22 cellular contexts compared by ENCODE assay signal in genomic region chr9:93978498-93978897, GRCh38. TPM values are rescaled to one million over a fixed set of nuclear protein-coding genes. Genes with fewer than 3 reads are reported as not detected.
DNase-seq lines count a peak whose midpoint lies in the region; FAIRE-seq and TF ChIP-seq lines count a peak whose summit lies in the region.
"Had no signal": no experiment of that assay in that cellular context is flagged by ENCODE, and none has a peak within 500 bp of the region (broad histone marks: within the 10 kb centered on the region; RNA-seq: fewer than 3 reads in every experiment).

No MANE protein-coding gene starts in this region.

- BruUV-seq in MCF 10A (replicated peaks; lab: Mats Ljungman, UMichigan) = no TSS peak

- H3K9me3 ChIP-seq in breast epithelium (peaks cover 0 to under 1% of the 10 kb centered on the region in 2 donors), small intestine (ENCODE audit: control insufficient read depth, low read depth) (no peaks in the 10 kb centered on the region)
- H3K9me3 ChIP-seq: pancreas had no signal

- H3K4me3 ChIP-seq in breast epithelium (no peak overlapping the region), small intestine (ENCODE audit: low read depth in 1 of 2, low read length in 2 of 2) (no peak overlapping the region)
- H3K4me3 ChIP-seq: GM23338, pancreas had no signal

- H3K4me1 Mint-ChIP-seq in MCF 10A (ENCODE audit: insufficient read depth, unreplicated experiment) = peaks cover 20% of the 10 kb centered on the region
- H3K4me1 Mint-ChIP-seq in chondrocyte (ENCODE audit: low read depth) = peaks cover 6% of the 10 kb centered on the region
- no peaks in the 10 kb centered on the region for H3K4me1 Mint-ChIP-seq in type B pancreatic cell (ENCODE audit: unreplicated experiment)
- H3K4me1 Mint-ChIP-seq: naive thymus-derived CD8-positive, alpha-beta T cell; stimulated activated naive B cell treated with anti-CD40 and anti-IgM and Interleukin-4, amounts not matched to agents 10 μg/mL and 1 μg/mL and 100 μg/mL, for 72 hours had no signal

- TF ChIP-seq POLR2A in breast epithelium (IDR thresholded peaks at IDR 0.05) = no peak

- H3K27ac Mint-ChIP-seq in MCF 10A (ENCODE audit: low read depth, unreplicated experiment) (no peak overlapping the region), chondrocyte (ENCODE audit: unreplicated experiment) (peak overlapping the region; percentile 84), type B pancreatic cell (peak overlapping the region; percentile 5)
- H3K27ac Mint-ChIP-seq: CD4-positive, alpha-beta T cell; GM23338; naive thymus-derived CD8-positive, alpha-beta T cell; stimulated activated naive B cell treated with anti-CD40 and anti-IgM and Interleukin-4, amounts not matched to agents 10 μg/mL and 1 μg/mL and 100 μg/mL, for 72 hours; T-helper 17 cell had no signal

- 72 to 89% (median 82%) methylated on average over 2 of the region's 2 CpGs for WGBS in small intestine, 3 donors

- H3K27me3 ChIP-seq in breast epithelium (peaks cover 0 to 7% of the 10 kb centered on the region in 2 donors), small intestine (ENCODE audit: control insufficient read depth in 2 of 2, insufficient read depth in 2 of 2, low read length in 2 of 2) (peaks cover 0 to 5% of the 10 kb centered on the region in 2 donors)
- H3K27me3 ChIP-seq: pancreas had no signal

- H3K4me1 ChIP-seq in breast epithelium (no peaks in the 10 kb centered on the region), small intestine (ENCODE audit: control insufficient read depth in 2 of 2, insufficient read depth in 1 of 2, low read depth in 1 of 2, low read length in 1 of 2) (no peaks in the 10 kb centered on the region)
- H3K4me1 ChIP-seq: pancreas had no signal

- no peak overlapping the region for H3K27ac ChIP-seq in breast epithelium
- H3K27ac ChIP-seq in small intestine (ENCODE audit: low read depth in 1 of 2, low read length in 1 of 2) = no peak overlapping the region
- H3K27ac ChIP-seq: pancreas had no signal

- no peak for TF ChIP-seq CTCF in MCF 10A (IDR thresholded peaks at IDR 0.05; ENCODE audit: unreplicated experiment)
- TF ChIP-seq CTCF in breast epithelium (IDR thresholded peaks at IDR 0.05) = no peak
- no peak for TF ChIP-seq CTCF in chondrocyte (IDR thresholded peaks at IDR 0.05)
- no peak for TF ChIP-seq CTCF in type B pancreatic cell (conservative IDR thresholded peaks at IDR 0.05)

- FAIRE-seq in small intestine (lab: Jason Lieb, UNC) = no peak
- FAIRE-seq in urothelium cell line (lab: Jason Lieb, UNC) = no peak
- FAIRE-seq: GM12891, pancreas had no signal

- peaks cover 4% of the 10 kb centered on the region for H3K36me3 Mint-ChIP-seq in MCF 10A (ENCODE audit: insufficient read depth, unreplicated experiment)
- H3K36me3 Mint-ChIP-seq in chondrocyte (ENCODE audit: low read depth) = peaks cover 9% of the 10 kb centered on the region
- no peaks in the 10 kb centered on the region for H3K36me3 Mint-ChIP-seq in type B pancreatic cell
- H3K36me3 Mint-ChIP-seq: stimulated activated naive B cell treated with anti-CD40 and anti-IgM and Interleukin-4, amounts not matched to agents 10 μg/mL and 1 μg/mL and 100 μg/mL, for 72 hours had no signal

- CTCF ChIA-PET in MCF 10A (lab: Yijun Ruan, JAX) = interaction anchor here (0.6 to 5.7 kb wide), 8 partner anchors 15 to 413 kb away, joined by 3 to 47 read pairs (median 4); no protein-coding TSS in a partner anchor

- intact Hi-C loops in MCF 10A (cut with micrococcal nuclease) (no loop called here), breast epithelium (cut with DNase I; ENCODE audit: low total_unique reads) (no loop called here)

- no peaks in the 10 kb centered on the region for H3K36me3 ChIP-seq in breast epithelium
- no peaks in the 10 kb centered on the region for H3K36me3 ChIP-seq in small intestine (ENCODE audit: control insufficient read depth in 2 of 2, insufficient read depth in 2 of 2, low read length in 2 of 2)
- H3K36me3 ChIP-seq: pancreas had no signal

- H3K9me3 Mint-ChIP-seq in MCF 10A (ENCODE audit: unreplicated experiment) = peaks cover under 1% of the 10 kb centered on the region
- H3K9me3 Mint-ChIP-seq in chondrocyte (ENCODE audit: low read depth) = peaks cover 10% of the 10 kb centered on the region
- no peaks in the 10 kb centered on the region for H3K9me3 Mint-ChIP-seq in type B pancreatic cell
- H3K9me3 Mint-ChIP-seq: CD4-positive, alpha-beta T cell had no signal

- DNase-seq in MCF 10A (ENCODE audit: unreplicated experiment) (peak; percentile 39), breast epithelium (ENCODE audit: low spot score in 2 of 2) (no peak), NCI-H460 (ENCODE audit: extremely low read depth, low read depth) (peak; percentile 43), chondrocyte (ENCODE audit: low spot score) (no peak), type B pancreatic cell (ENCODE audit: extremely low spot score, unreplicated experiment) (no peak), cortex of kidney (lab: John Stamatoyannopoulos, UW) (no peak), small intestine (no peak), urothelium cell line (ENCODE audit: low spot score) (no peak)
- DNase-seq: activated naive CD4-positive, alpha-beta T cell; CD4-positive, alpha-beta T cell; effector CD8-positive, alpha-beta T cell; head of caudate nucleus; naive thymus-derived CD8-positive, alpha-beta T cell; NCI-H187; NCI-H524; pancreas; SIG-M5; stimulated activated naive B cell treated with anti-CD40 and anti-IgM and Interleukin-4, amounts not matched to agents 10 μg/mL and 1 μg/mL and 100 μg/mL, for 72 hours; T-helper 17 cell had no signal

- POLR2A ChIA-PET in MCF 10A (lab: Yijun Ruan, JAX) = no interaction called here

- peaks cover 18% of the 10 kb centered on the region for H3K27me3 Mint-ChIP-seq in MCF 10A (ENCODE audit: insufficient read depth, unreplicated experiment)
- peaks cover 27% of the 10 kb centered on the region for H3K27me3 Mint-ChIP-seq in chondrocyte (ENCODE audit: low read depth)
- peaks cover 24% of the 10 kb centered on the region for H3K27me3 Mint-ChIP-seq in type B pancreatic cell

- H3K4me3 Mint-ChIP-seq in MCF 10A (ENCODE audit: unreplicated experiment) = no peak overlapping the region
- no peak overlapping the region for H3K4me3 Mint-ChIP-seq in chondrocyte (ENCODE audit: unreplicated experiment)
- H3K4me3 Mint-ChIP-seq in type B pancreatic cell = no peak overlapping the region
- H3K4me3 Mint-ChIP-seq: CD4-positive, alpha-beta T cell; GM23338; naive thymus-derived CD8-positive, alpha-beta T cell; stimulated activated naive B cell treated with anti-CD40 and anti-IgM and Interleukin-4, amounts not matched to agents 10 μg/mL and 1 μg/mL and 100 μg/mL, for 72 hours; T-helper 17 cell had no signal

RNA-seq across cellular contexts. Expression of gene BARX1, which starts 23.3 kb away (rescaled TPM):
- 0.23 TPM in 1 of 2 replicates, not detected in the other for total RNA-seq in MCF 10A (2022)
- total RNA-seq in breast epithelium = 1 to 10 TPM in 2 of 3 donors, not detected in 1; 2.6 to 2.9 TPM
- total RNA-seq in NCI-H460 (2014; rRNA removed; shearing (Covaris generic)) = 0.37 and 1.2 TPM in 2 replicates
- 0.12 and 1.4 TPM in 2 replicates for polyA plus RNA-seq in NCI-H460 (2014; cell fraction: nucleus; rRNA removed)
- total RNA-seq in chondrocyte = 0.77 to 6.7 TPM (median 2.1 TPM) in 3 replicates
- 0.71 and 11.8 TPM in 2 replicates for total RNA-seq in type B pancreatic cell (ENCODE audit: low replicate concordance)
- under 1 TPM in 1 of 3 donors, not detected in 2; 0.39 TPM for polyA plus RNA-seq in small intestine
- total RNA-seq: mesenteric fat pad; naive thymus-derived CD8-positive, alpha-beta T cell; T-helper 17 cell had no signal
- polyA plus RNA-seq: naive thymus-derived CD8-positive, alpha-beta T cell had no signal

Comparison
In these comparisons a context has a peak if more than half of its experiments do, and no peak if none do; other contexts are left out.
1. DNase-seq: peak in MCF 10A (single experiment) and NCI-H460 (single experiment); none in breast epithelium (0 of 2), chondrocyte (single experiment), type B pancreatic cell (single experiment), cortex of kidney (single experiment), small intestine (single experiment) and urothelium cell line (single experiment).